ENCODE assay signal across 12 cellular contexts in genomic region chr5:139600336-139600949, GRCh38. TPM values are rescaled to one million over a fixed set of nuclear protein-coding genes. Genes with fewer than 3 reads are reported as not detected.
DNase-seq lines count a peak whose midpoint lies in the region; ATAC-seq and TF ChIP-seq lines count a peak whose summit lies in the region.
"Had no signal": no experiment of that assay in that cellular context is flagged by ENCODE, and none has a peak within 500 bp of the region (broad histone marks: within the 10 kb centered on the region; RNA-seq: fewer than 3 reads in every experiment).

No MANE protein-coding gene starts in this region.

- H4K20me1 ChIP-seq in OCI-LY1 (ENCODE audit: insufficient read depth, low read length), result no peaks in the 10 kb centered on the region

- H2AFZ ChIP-seq in OCI-LY1 (ENCODE audit: low read length), result no peak overlapping the region

- no peaks in the 10 kb centered on the region for H3K27me3 ChIP-seq in OCI-LY1 (ENCODE audit: insufficient read depth, low read length)
- H3K27me3 ChIP-seq: esophagus squamous epithelium had no signal

- ATAC-seq in esophagus mucosa (peak; percentile 79), GM19023 (IDR thresholded peaks at IDR 0.05; ENCODE audit: unreplicated experiment) (no peak)
- ATAC-seq: right cardiac atrium had no signal

- H3K9me2 ChIP-seq in OCI-LY1 (ENCODE audit: low read depth, low read length), result no peaks in the 10 kb centered on the region

- H3K27ac ChIP-seq in OCI-LY1 (ENCODE audit: low read depth, low read length, poor library complexity, severe bottlenecking), result peak overlapping the region; percentile 62
- H3K27ac ChIP-seq: esophagus squamous epithelium had no signal

- H3K36me3 ChIP-seq in OCI-LY1 (ENCODE audit: insufficient read depth, low read length), result peaks cover 64% of the 10 kb centered on the region

- H3K9ac ChIP-seq in OCI-LY1 (ENCODE audit: low read length), result no peak overlapping the region

- DNase-seq in GM03348 (ENCODE audit: low spot score), result peak; percentile 58
- DNase-seq in renal cortical epithelial cell (ENCODE audit: low read depth), result peak; percentile 65
- DNase-seq in HuH-7 (ENCODE audit: low spot score), result no peak
- no peak for DNase-seq in NCI-H1436 treated with DMSO at 0.1 percent for 48 hours (lab: John Stamatoyannopoulos, UW)
- DNase-seq: activated CD4-positive, alpha-beta T cell treated with anti-CD3 and anti-CD28 coated beads, Interleukin-2, amount 50 U/mL, for 1 hour; esophagus squamous epithelium; islet precursor cell; NCI-H2029 treated with DMSO at 0.1 percent for 48 hours; right cardiac atrium had no signal

- H3F3A ChIP-seq in OCI-LY1 (ENCODE audit: insufficient read depth, low read length), result no peaks in the 10 kb centered on the region

- H3K4me1 ChIP-seq in OCI-LY1 (ENCODE audit: insufficient read depth, low read length, severe bottlenecking), result peaks cover 34% of the 10 kb centered on the region

- peaks cover 16% of the 10 kb centered on the region for H3K79me2 ChIP-seq in OCI-LY1 (ENCODE audit: insufficient read depth, low read length)

- H3K4me2 ChIP-seq in OCI-LY1 (ENCODE audit: low read length), result no peak overlapping the region; the same call in 1 of the 2 replicates

- H3K4me3 ChIP-seq in OCI-LY1 (ENCODE audit: low read depth, low read length, poor library complexity, severe bottlenecking), result no peak overlapping the region
- H3K4me3 ChIP-seq: esophagus squamous epithelium had no signal

- no peak for TF ChIP-seq CTCF in OCI-LY1 (IDR thresholded peaks at IDR 0.05; ENCODE audit: low read length)

- peaks cover 7% of the 10 kb centered on the region; the same call in 1 of the 2 replicates for H3K9me3 ChIP-seq in OCI-LY1 (ENCODE audit: low read length)
- H3K9me3 ChIP-seq: esophagus squamous epithelium had no signal

RNA-seq across cellular contexts. Expression of gene UBE2D2, which starts 39.3 kb away (rescaled TPM):
- total RNA-seq in esophagus mucosa (119 TPM), renal cortical epithelial cell (78.2 and 86.7 TPM in 2 replicates)

RNA-seq across cellular contexts. Expression of gene CXXC5, which starts 47.7 kb away (rescaled TPM):
- 22.6 TPM for total RNA-seq in esophagus mucosa
- 187 and 252 TPM in 2 replicates for total RNA-seq in renal cortical epithelial cell

Comparison
In these comparisons a context has a peak if more than half of its experiments do, and no peak if none do; other contexts are left out.
1. DNase-seq: peak in GM03348 (single experiment) and renal cortical epithelial cell (single experiment); none in HuH-7 (single experiment) and NCI-H1436 treated with DMSO at 0.1 percent for 48 hours (single experiment).